25 cellular contexts compared by ENCODE assay signal in the genomic region with DNA sequence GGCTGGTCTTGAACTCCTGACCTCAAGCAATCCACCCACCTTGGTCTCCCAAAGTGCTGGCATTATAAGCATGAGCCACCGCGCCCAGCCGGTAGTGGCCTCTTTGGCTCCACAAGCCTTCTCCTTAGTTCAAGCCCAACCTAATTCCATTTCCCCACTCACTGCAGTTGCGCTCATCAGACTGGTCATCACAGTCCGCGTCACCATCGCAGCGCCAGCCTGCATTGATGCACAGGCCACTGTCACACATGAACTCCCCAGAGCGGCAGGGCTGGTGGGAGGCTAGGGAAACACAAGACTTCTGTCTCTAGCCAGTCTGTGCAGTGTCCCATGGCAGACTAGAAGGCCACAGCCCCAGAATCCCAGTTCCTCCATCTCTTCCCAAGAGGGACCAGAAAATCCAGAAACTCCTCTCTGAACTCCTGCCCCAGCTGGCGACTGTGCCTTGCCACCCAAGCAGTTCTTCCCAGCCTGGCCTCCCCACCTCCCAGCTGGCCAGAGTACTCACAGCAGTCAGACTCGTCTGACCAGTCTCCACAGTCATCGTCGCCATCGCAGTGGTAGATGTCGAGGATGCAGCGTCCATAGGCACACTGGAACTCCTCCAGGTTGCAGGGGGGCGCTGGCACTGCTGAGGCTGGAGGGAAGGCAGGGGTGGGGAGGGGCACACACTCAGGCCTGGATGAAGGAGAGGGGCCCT. TPM values are rescaled to one million over a fixed set of nuclear protein-coding genes. Genes with fewer than 3 reads are reported as not detected.
DNase-seq lines count a peak whose midpoint lies in the region; ATAC-seq and TF ChIP-seq lines count a peak whose summit lies in the region.
"Had no signal": no experiment of that assay in that cellular context is flagged by ENCODE, and none has a peak within 500 bp of the region (broad histone marks: within the 10 kb centered on the region; RNA-seq: fewer than 3 reads in every experiment).

No MANE protein-coding gene starts in this region.

- no peaks in the 10 kb centered on the region for H4K20me1 ChIP-seq in PC-3 (ENCODE audit: low read length)

- H3K9me2 ChIP-seq in PC-3 (replicated peaks; ENCODE audit: low read length) = no peaks in the 10 kb centered on the region

- H3K36me3 ChIP-seq in PC-3 (ENCODE audit: low read depth, low read length) (no peaks in the 10 kb centered on the region), thyroid gland (no peaks in the 10 kb centered on the region)
- H3K36me3 ChIP-seq: adrenal gland had no signal

- 78 to 81% methylated on average over 16 to 17 of the region's 17 CpGs for WGBS in thyroid gland, 2 donors

- no peaks in the 10 kb centered on the region for H3K79me2 ChIP-seq in PC-3 (ENCODE audit: low read length)

- peak overlapping the region; percentile 22; the same call in 1 of the 2 replicates for H3K4me2 ChIP-seq in PC-3 (ENCODE audit: low read length)

- TF ChIP-seq CTCF in PC-3 (conservative IDR thresholded peaks at IDR 0.05; ENCODE audit: low read depth, low read length) (no peak), thyroid gland (IDR thresholded peaks at IDR 0.05) (no peak), progenitor cell of endocrine pancreas (IDR thresholded peaks at IDR 0.05; ENCODE audit: unreplicated experiment) (no peak)

- ATAC-seq in PC-3 (peak; percentile 53), GM21381 (IDR thresholded peaks at IDR 0.05; ENCODE audit: unreplicated experiment) (no peak)
- ATAC-seq in activated naive CD8-positive, alpha-beta T cell treated with anti-CD3 and anti-CD28 coated beads, Interleukin-2, amount 50 U/mL, for 24 hours = no peak
- ATAC-seq: activated CD8-positive, alpha-beta T cell treated with anti-CD3 and anti-CD28 coated beads for 36 hours; left lobe of liver had no signal

- no peak overlapping the region for H3K9ac ChIP-seq in PC-3 (ENCODE audit: low read length)

- H3K27me3 ChIP-seq in PC-3 (ENCODE audit: low read length) (no peaks in the 10 kb centered on the region), thyroid gland (no peaks in the 10 kb centered on the region)
- H3K27me3 ChIP-seq: adrenal gland had no signal

- H3K4me3 Mint-ChIP-seq in activated naive CD8-positive, alpha-beta T cell treated with anti-CD3 and anti-CD28 coated beads, Interleukin-2, amount 50 U/mL, for 24 hours = no peak overlapping the region
- no peak overlapping the region for H3K4me3 Mint-ChIP-seq in progenitor cell of endocrine pancreas (ENCODE audit: low read depth)
- H3K4me3 Mint-ChIP-seq: activated CD8-positive, alpha-beta T cell treated with anti-CD3 and anti-CD28 coated beads for 36 hours; B cell; nephron had no signal

- H3K4me3 ChIP-seq in PC-3 (ENCODE audit: low read length) (no peak overlapping the region), thyroid gland (replicated peaks in 1 of 3) (no peak overlapping the region)
- H3K4me3 ChIP-seq: adrenal gland had no signal

- BruUV-seq in PC-3 (replicated peaks; lab: Mats Ljungman, UMichigan) = no TSS peak

- H3K27me3 Mint-ChIP-seq in activated naive CD8-positive, alpha-beta T cell treated with anti-CD3 and anti-CD28 coated beads, Interleukin-2, amount 50 U/mL, for 24 hours = no peaks in the 10 kb centered on the region
- no peaks in the 10 kb centered on the region for H3K27me3 Mint-ChIP-seq in progenitor cell of endocrine pancreas
- H3K27me3 Mint-ChIP-seq: activated CD8-positive, alpha-beta T cell treated with anti-CD3 and anti-CD28 coated beads for 36 hours had no signal

- no peaks in the 10 kb centered on the region for H3K36me3 Mint-ChIP-seq in activated naive CD8-positive, alpha-beta T cell treated with anti-CD3 and anti-CD28 coated beads, Interleukin-2, amount 50 U/mL, for 24 hours (ENCODE audit: low read depth)
- peaks cover 4% of the 10 kb centered on the region for H3K36me3 Mint-ChIP-seq in progenitor cell of endocrine pancreas (ENCODE audit: insufficient read depth)

- H3K27ac ChIP-seq in PC-3 (ENCODE audit: low read length) = no peak overlapping the region
- peak overlapping the region in 1 of 3 donors; percentile 0 for H3K27ac ChIP-seq in thyroid gland
- H3K27ac ChIP-seq: 22Rv1, adrenal gland had no signal

- H3K4me1 Mint-ChIP-seq in activated naive CD8-positive, alpha-beta T cell treated with anti-CD3 and anti-CD28 coated beads, Interleukin-2, amount 50 U/mL, for 24 hours = no peaks in the 10 kb centered on the region
- H3K4me1 Mint-ChIP-seq in progenitor cell of endocrine pancreas (ENCODE audit: low read depth) = no peaks in the 10 kb centered on the region
- H3K4me1 Mint-ChIP-seq: B cell, IgD-negative memory B cell, nephron had no signal

- H3K9me3 ChIP-seq in PC-3 (ENCODE audit: low read length) (no peaks in the 10 kb centered on the region), thyroid gland (no peaks in the 10 kb centered on the region)
- H3K9me3 ChIP-seq: adrenal gland had no signal

- H3F3A ChIP-seq in PC-3 (ENCODE audit: low read length, unreplicated experiment) = no peaks in the 10 kb centered on the region

- TF ChIP-seq POLR2A in thyroid gland (IDR thresholded peaks at IDR 0.05) = no peak

- DNase-seq in DMS153 (lab: John Stamatoyannopoulos, UW) (peak; percentile 20), DMS153 treated with DMSO at 0.1 percent for 48 hours (lab: John Stamatoyannopoulos, UW; ENCODE audit: unreplicated experiment) (no peak), PC-3 (peak; percentile 73), islet precursor cell (peak; percentile 75), thyroid gland (peak; percentile 42 to 52), progenitor cell of endocrine pancreas (ENCODE audit: low spot score, unreplicated experiment) (no peak)
- no peak for DNase-seq in activated naive CD8-positive, alpha-beta T cell treated with anti-CD3 and anti-CD28 coated beads, Interleukin-2, amount 50 U/mL, for 24 hours
- DNase-seq: activated CD8-positive, alpha-beta T cell treated with anti-CD3 and anti-CD28 coated beads for 36 hours; activated gamma-delta T cell; activated T-cell treated with anti-CD3 and anti-CD28 coated beads for 4 hours; adrenal gland; cortex of kidney; H7; MM.1S; NCI-H1436; NCI-H2171 treated with DMSO at 0.1 percent for 48 hours; NCI-H774; stimulated activated CD8-positive, alpha-beta memory T cell treated with anti-CD3 and anti-CD28 coated beads, Interleukin-4, amount 100 ng/mL, for 48 hours; T1000 had no signal

- intact Hi-C loops in PC-3 (cut with micrococcal nuclease) = no loop called here
- intact Hi-C loops in thyroid gland (cut with DNase I) = no loop called here

- POLR2A ChIA-PET in PC-3 (lab: Charles Lee; ENCODE audit: unreplicated experiment) = no interaction called here

- no peaks in the 10 kb centered on the region for H3K9me3 Mint-ChIP-seq in activated naive CD8-positive, alpha-beta T cell treated with anti-CD3 and anti-CD28 coated beads, Interleukin-2, amount 50 U/mL, for 24 hours
- no peaks in the 10 kb centered on the region for H3K9me3 Mint-ChIP-seq in progenitor cell of endocrine pancreas (ENCODE audit: low read depth)
- H3K9me3 Mint-ChIP-seq: activated CD8-positive, alpha-beta T cell treated with anti-CD3 and anti-CD28 coated beads for 36 hours; IgD-negative memory B cell; nephron had no signal

- H3K27ac Mint-ChIP-seq in activated naive CD8-positive, alpha-beta T cell treated with anti-CD3 and anti-CD28 coated beads, Interleukin-2, amount 50 U/mL, for 24 hours = no peak overlapping the region
- no peak overlapping the region for H3K27ac Mint-ChIP-seq in progenitor cell of endocrine pancreas
- H3K27ac Mint-ChIP-seq: activated CD8-positive, alpha-beta T cell treated with anti-CD3 and anti-CD28 coated beads for 36 hours; B cell; IgD-negative memory B cell; nephron had no signal

- CTCF ChIA-PET in PC-3 (lab: Charles Lee) = no interaction called here

- H2AFZ ChIP-seq in PC-3 (ENCODE audit: low read length) = no peak overlapping the region

- H3K4me1 ChIP-seq in PC-3 (ENCODE audit: insufficient read depth, low read length) = peaks cover 8% of the 10 kb centered on the region
- peaks cover 0 to 24% of the 10 kb centered on the region in 2 donors for H3K4me1 ChIP-seq in thyroid gland
- H3K4me1 ChIP-seq: adrenal gland had no signal

RNA-seq across cellular contexts. Expression of a gene that starts 19.8 kb away (rescaled TPM):
- 0.87 and 3.1 TPM in 2 replicates for total RNA-seq in PC-3 (2014; rRNA removed)
- 10 to 100 TPM in 1 of 4 donors, 1 to 10 TPM in 3; 2.8 to 10.3 (median 7.4) TPM for total RNA-seq in thyroid gland
- 8.7 and 11.0 TPM in 2 replicates for total RNA-seq in progenitor cell of endocrine pancreas
- total RNA-seq: B cell had no signal

RNA-seq across cellular contexts. Expression of a gene that starts 38.0 kb away (rescaled TPM):
- total RNA-seq in PC-3 (2014; rRNA removed) (15.2 and 21.7 TPM in 2 replicates), thyroid gland (10 to 100 TPM; 29.4 to 65.8 (median 45.7) TPM), progenitor cell of endocrine pancreas (63.3 and 66.1 TPM in 2 replicates)

RNA-seq across cellular contexts. Expression of a gene that starts 52.5 kb away (rescaled TPM):
- 86.4 and 91.1 TPM in 2 replicates for total RNA-seq in PC-3 (2014; rRNA removed)
- total RNA-seq in thyroid gland = 10 to 100 TPM; 25.3 to 30.1 (median 26.8) TPM
- total RNA-seq in progenitor cell of endocrine pancreas = 146 and 151 TPM in 2 replicates

Comparison
In these comparisons a context has a peak if more than half of its experiments do, and no peak if none do; other contexts are left out.
1. DNase-seq: peak in DMS153 (single experiment), PC-3 (single experiment), islet precursor cell (single experiment) and thyroid gland (2 of 2); none in DMS153 treated with DMSO at 0.1 percent for 48 hours (single experiment), activated naive CD8-positive, alpha-beta T cell treated with anti-CD3 and anti-CD28 coated beads, Interleukin-2, amount 50 U/mL, for 24 hours (single experiment) and progenitor cell of endocrine pancreas (single experiment).